In the genomic region with DNA sequence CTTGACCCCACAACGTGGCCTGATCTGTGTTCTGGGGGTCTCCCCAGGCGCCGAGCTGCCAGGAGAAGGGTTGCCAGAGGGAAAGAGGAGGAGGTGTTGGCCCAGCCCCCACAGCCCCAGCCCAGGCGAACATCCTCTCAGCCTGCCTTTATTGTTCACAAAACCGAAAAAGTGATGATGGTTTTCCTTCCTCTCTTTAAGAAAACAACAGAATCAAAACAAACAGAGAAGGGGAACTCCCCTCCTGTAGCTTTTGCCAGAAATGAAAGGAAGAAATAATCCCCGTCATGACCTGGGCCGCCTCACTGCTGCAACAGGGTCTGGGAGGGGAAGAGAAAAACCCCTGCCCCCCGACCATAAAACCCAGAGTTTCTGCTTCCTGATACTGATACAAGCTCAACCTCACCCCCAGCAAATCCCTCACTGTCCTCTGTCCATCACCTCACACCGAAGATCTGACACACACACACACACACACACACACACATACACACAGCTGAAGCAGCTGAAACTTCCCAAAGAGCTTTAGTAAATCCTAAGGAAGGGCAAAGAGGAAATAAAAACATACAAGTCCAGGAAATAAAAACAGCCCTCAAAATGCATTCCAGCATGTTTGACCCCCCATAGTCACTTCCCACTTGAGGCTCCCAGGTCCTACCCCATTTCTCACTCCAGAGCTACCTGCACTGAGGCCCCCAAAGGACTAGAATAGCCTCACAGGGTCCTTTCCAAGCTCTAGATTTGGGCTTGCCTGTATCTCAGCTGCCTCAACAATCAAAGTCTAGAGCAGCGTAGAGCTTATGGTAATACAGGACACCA, we compare ENCODE assay signal across 1 cellular context.
A peak's percentile ranks its signal among the peaks of the same experiment; 100 is the strongest.
TF ChIP-seq lines count a peak whose summit lies in the region.

No MANE protein-coding gene starts in this region.

TF ChIP-seq in GM12878, 131 proteins besides CTCF, POLR2A, EP300 and RAD21 (continued from another document):
- TF ChIP-seq NR2C1 (IDR thresholded peaks at IDR 0.05) = no peak
- TF ChIP-seq CHD4 (IDR thresholded peaks at IDR 0.05) = no peak
- peak; percentile 82 for TF ChIP-seq RELA (IDR thresholded peaks at IDR 0.05; ENCODE audit: borderline replicate concordance, partially characterized antibody)
- TF ChIP-seq, protein P1, sequence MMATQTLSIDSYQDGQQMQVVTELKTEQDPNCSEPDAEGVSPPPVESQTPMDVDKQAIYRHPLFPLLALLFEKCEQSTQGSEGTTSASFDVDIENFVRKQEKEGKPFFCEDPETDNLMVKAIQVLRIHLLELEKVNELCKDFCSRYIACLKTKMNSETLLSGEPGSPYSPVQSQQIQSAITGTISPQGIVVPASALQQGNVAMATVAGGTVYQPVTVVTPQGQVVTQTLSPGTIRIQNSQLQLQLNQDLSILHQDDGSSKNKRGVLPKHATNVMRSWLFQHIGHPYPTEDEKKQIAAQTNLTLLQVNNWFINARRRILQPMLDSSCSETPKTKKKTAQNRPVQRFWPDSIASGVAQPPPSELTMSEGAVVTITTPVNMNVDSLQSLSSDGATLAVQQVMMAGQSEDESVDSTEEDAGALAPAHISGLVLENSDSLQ (IDR thresholded peaks at IDR 0.05) = peak; percentile 91
- no peak; the same call in 1 of the 2 replicates for TF ChIP-seq ZNF217 (IDR thresholded peaks at IDR 0.05)
- peak; percentile 14; the same call in 1 of the 3 replicates for TF ChIP-seq POU2F2 (IDR thresholded peaks at IDR 0.05; ENCODE audit: borderline replicate concordance, low read depth, low read length)
- TF ChIP-seq, protein P2, sequence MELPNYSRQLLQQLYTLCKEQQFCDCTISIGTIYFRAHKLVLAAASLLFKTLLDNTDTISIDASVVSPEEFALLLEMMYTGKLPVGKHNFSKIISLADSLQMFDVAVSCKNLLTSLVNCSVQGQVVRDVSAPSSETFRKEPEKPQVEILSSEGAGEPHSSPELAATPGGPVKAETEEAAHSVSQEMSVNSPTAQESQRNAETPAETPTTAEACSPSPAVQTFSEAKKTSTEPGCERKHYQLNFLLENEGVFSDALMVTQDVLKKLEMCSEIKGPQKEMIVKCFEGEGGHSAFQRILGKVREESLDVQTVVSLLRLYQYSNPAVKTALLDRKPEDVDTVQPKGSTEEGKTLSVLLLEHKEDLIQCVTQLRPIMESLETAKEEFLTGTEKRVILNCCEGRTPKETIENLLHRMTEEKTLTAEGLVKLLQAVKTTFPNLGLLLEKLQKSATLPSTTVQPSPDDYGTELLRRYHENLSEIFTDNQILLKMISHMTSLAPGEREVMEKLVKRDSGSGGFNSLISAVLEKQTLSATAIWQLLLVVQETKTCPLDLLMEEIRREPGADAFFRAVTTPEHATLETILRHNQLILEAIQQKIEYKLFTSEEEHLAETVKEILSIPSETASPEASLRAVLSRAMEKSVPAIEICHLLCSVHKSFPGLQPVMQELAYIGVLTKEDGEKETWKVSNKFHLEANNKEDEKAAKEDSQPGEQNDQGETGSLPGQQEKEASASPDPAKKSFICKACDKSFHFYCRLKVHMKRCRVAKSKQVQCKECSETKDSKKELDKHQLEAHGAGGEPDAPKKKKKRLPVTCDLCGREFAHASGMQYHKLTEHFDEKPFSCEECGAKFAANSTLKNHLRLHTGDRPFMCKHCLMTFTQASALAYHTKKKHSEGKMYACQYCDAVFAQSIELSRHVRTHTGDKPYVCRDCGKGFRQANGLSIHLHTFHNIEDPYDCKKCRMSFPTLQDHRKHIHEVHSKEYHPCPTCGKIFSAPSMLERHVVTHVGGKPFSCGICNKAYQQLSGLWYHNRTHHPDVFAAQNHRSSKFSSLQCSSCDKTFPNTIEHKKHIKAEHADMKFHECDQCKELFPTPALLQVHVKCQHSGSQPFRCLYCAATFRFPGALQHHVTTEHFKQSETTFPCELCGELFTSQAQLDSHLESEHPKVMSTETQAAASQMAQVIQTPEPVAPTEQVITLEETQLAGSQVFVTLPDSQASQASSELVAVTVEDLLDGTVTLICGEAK (IDR thresholded peaks at IDR 0.05; ENCODE audit: borderline replicate concordance) = peak; percentile 51; the same call in 1 of the 2 replicates
- peak in 1 of 2 experiments; percentile 89; a peak in 2 of 4 replicates for TF ChIP-seq ETV6 (conservative IDR thresholded peaks at IDR 0.05 in 1 of 2, IDR thresholded peaks at IDR 0.05 in 1 of 2; ENCODE audit: borderline replicate concordance in 1 of 2, low read depth in 1 of 2)
- peak; percentile 93 for TF ChIP-seq IKZF1 (conservative IDR thresholded peaks at IDR 0.05)
- TF ChIP-seq TCF3 (IDR thresholded peaks at IDR 0.05; ENCODE audit: borderline replicate concordance, insufficient read depth, low read depth, low read length) = 0 out of 2 replicates have a peak, but pooled peaks have one; percentile 19
- 0 out of 2 replicates have a peak, but pooled peaks have one; percentile 25 for TF ChIP-seq TAF1 (IDR thresholded peaks at IDR 0.05; ENCODE audit: borderline replicate concordance, low read depth, low read length)
- TF ChIP-seq, protein P3, sequence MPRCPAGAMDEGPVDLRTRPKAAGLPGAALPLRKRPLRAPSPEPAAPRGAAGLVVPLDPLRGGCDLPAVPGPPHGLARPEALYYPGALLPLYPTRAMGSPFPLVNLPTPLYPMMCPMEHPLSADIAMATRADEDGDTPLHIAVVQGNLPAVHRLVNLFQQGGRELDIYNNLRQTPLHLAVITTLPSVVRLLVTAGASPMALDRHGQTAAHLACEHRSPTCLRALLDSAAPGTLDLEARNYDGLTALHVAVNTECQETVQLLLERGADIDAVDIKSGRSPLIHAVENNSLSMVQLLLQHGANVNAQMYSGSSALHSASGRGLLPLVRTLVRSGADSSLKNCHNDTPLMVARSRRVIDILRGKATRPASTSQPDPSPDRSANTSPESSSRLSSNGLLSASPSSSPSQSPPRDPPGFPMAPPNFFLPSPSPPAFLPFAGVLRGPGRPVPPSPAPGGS (IDR thresholded peaks at IDR 0.05; ENCODE audit: borderline replicate concordance, insufficient read depth, low read depth, low read length, poor library complexity, severe bottlenecking) = peak; percentile 75
- peak; percentile 59; the same call in 1 of the 2 replicates for TF ChIP-seq IRF4 (IDR thresholded peaks at IDR 0.05; ENCODE audit: low read depth, low read length)
- TF ChIP-seq ATF7 (IDR thresholded peaks at IDR 0.05; ENCODE audit: low read depth) = peak; percentile 86
- TF ChIP-seq, protein P4, sequence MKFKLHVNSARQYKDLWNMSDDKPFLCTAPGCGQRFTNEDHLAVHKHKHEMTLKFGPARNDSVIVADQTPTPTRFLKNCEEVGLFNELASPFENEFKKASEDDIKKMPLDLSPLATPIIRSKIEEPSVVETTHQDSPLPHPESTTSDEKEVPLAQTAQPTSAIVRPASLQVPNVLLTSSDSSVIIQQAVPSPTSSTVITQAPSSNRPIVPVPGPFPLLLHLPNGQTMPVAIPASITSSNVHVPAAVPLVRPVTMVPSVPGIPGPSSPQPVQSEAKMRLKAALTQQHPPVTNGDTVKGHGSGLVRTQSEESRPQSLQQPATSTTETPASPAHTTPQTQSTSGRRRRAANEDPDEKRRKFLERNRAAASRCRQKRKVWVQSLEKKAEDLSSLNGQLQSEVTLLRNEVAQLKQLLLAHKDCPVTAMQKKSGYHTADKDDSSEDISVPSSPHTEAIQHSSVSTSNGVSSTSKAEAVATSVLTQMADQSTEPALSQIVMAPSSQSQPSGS (IDR thresholded peaks at IDR 0.05; ENCODE audit: low read length) = peak; percentile 81
- peak; percentile 62; the same call in 1 of the 2 replicates for TF ChIP-seq SPI1 (IDR thresholded peaks at IDR 0.05; ENCODE audit: borderline replicate concordance, insufficient read depth, low read depth, low read length)
TF ChIP-seq in GM12878: peak in this region for 50.
